In the genomic region with DNA sequence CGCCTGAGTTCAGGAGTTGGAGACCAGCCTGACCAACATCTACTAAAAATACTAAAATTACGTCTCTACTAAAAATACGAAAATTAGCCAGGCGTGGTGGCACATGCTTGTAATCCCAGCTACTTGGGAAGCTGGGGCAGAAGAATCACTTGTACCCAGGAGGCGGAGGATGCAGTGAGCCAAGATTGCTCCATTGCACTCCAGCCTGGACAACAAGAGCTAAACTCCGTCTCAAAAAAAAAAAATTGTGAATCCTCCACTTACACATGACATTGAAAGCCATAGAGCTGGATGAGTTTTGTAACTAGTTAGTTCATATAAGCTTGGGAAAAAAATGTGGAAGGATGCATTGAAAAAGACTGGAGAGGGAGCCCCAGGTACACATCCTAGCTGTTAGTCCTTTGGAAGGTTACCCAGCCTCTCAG, we compare ENCODE assay signal across 8 cellular contexts. TPM values are rescaled to one million over a fixed set of nuclear protein-coding genes. Genes with fewer than 3 reads are reported as not detected.
DNase-seq lines count a peak whose midpoint lies in the region; ATAC-seq, FAIRE-seq and TF ChIP-seq lines count a peak whose summit lies in the region.

No MANE protein-coding gene starts in this region.

- no peaks in the 10 kb centered on the region for H3K27me3 ChIP-seq in CD4-positive, alpha-beta memory T cell (ENCODE audit: insufficient read depth, low read length)
- H3K27me3 ChIP-seq in PC-3 (ENCODE audit: low read length) (no peaks in the 10 kb centered on the region), endothelial cell of umbilical vein (ENCODE audit: control insufficient read depth in 2 of 2, insufficient read depth in 2 of 2, low read length in 2 of 2) (peaks cover 4 to 6% of the 10 kb centered on the region in 2 experiments)

- CTCF ChIA-PET in CD4-positive, alpha-beta memory T cell (lab: Charles Lee; ENCODE audit: partially characterized antibody) = interaction anchor here (0.9 to 3.1 kb wide), 19 partner anchors 12 to 557 kb away, joined by 3 to 31 read pairs (median 5); partner anchors contain the start of genes CATSPERG, FAM98C, GGN and MRPS12
- CTCF ChIA-PET in PC-3 (lab: Charles Lee) = interaction anchor here (0.6 to 1.0 kb wide), 4 partner anchors 9 to 137 kb away, joined by 3 to 9 read pairs (median 5); partner anchors contain the start of genes GGN and SPRED3
- CTCF ChIA-PET in endothelial cell of umbilical vein (lab: Charles Lee) = interaction anchor here (0.6 to 1.8 kb wide), 19 partner anchors 11 to 557 kb away, joined by 3 to 20 read pairs (median 4); partner anchors contain the start of genes CATSPERG, FAM98C, GGN and MRPS12

- dilution Hi-C loops in endothelial cell of umbilical vein (cut with MboI; ENCODE audit: extremely low pct_ligation_motif_present, low sequenced_read_pairs) = no loop called here

- no peaks in the 10 kb centered on the region for H3K9me3 ChIP-seq in CD4-positive, alpha-beta memory T cell (ENCODE audit: control insufficient read depth in 1 of 2, low read length in 2 of 2)
- H3K9me3 ChIP-seq in PC-3 (ENCODE audit: low read length) (no peaks in the 10 kb centered on the region), endothelial cell of umbilical vein (replicated peaks; ENCODE audit: control insufficient read depth, insufficient read depth, low read length) (no peaks in the 10 kb centered on the region)

- H3K27ac Mint-ChIP-seq in CD4-positive, alpha-beta memory T cell = peak overlapping the region; percentile 90 to 99 (median 98)
- H3K27ac Mint-ChIP-seq in osteocyte (ENCODE audit: unreplicated experiment) = peak overlapping the region; percentile 96

- ATAC-seq in PC-3 (no peak), left colon (no peak), left lobe of liver (no peak)

- H2AFZ ChIP-seq in PC-3 (ENCODE audit: low read length) (peak overlapping the region; percentile 93), endothelial cell of umbilical vein (ENCODE audit: low read depth, low read length) (peak overlapping the region; percentile 98)

- H3K36me3 ChIP-seq in CD4-positive, alpha-beta memory T cell (ENCODE audit: insufficient read depth, low read length) = peaks cover 12% of the 10 kb centered on the region
- H3K36me3 ChIP-seq in PC-3 (ENCODE audit: low read depth, low read length) = peaks cover 2% of the 10 kb centered on the region; the same call in 1 of the 2 replicates
- peaks cover 0 to 9% of the 10 kb centered on the region in 2 experiments for H3K36me3 ChIP-seq in endothelial cell of umbilical vein (ENCODE audit: control insufficient read depth in 2 of 2, extremely low read depth in 1 of 2, insufficient read depth in 2 of 2, low read length in 2 of 2)

- H3K9me3 Mint-ChIP-seq in CD4-positive, alpha-beta memory T cell = no peaks in the 10 kb centered on the region
- no peaks in the 10 kb centered on the region for H3K9me3 Mint-ChIP-seq in osteocyte (ENCODE audit: unreplicated experiment)

- intact Hi-C loops in CD4-positive, alpha-beta memory T cell (cut with micrococcal nuclease) = loop anchor here (1.0 to 10.0 kb wide), 8 partner anchors 12 to 525 kb away; partner anchors contain the start of genes EIF3K, GGN, MAP4K1 and NFKBIB
- intact Hi-C loops in PC-3 (cut with micrococcal nuclease) (loop anchor here (1.0 kb wide), 1 partner anchor 39 kb away; the partner anchor contains the start of gene CATSPERG), endothelial cell of umbilical vein (cut with micrococcal nuclease) (loop anchor here (1.0 to 2.0 kb wide), 5 partner anchors 12 to 130 kb away; partner anchors contain the start of genes CATSPERG, FAM98C, GGN and SPRED3), left colon (cut with DNase I, micrococcal nuclease) (no loop called here)

- DNase-seq in CD4-positive, alpha-beta memory T cell = no peak
- DNase-seq in PC-3 = no peak
- DNase-seq in endothelial cell of umbilical vein (ENCODE audit: low read depth, low spot score) = no peak
- no peak for DNase-seq in osteocyte (ENCODE audit: extremely low spot score, unreplicated experiment)
- DNase-seq in left colon = no peak
- no peak for DNase-seq in iPS-NIHi7 (ENCODE audit: extremely low spot score)
- DNase-seq in NCI-H82 (lab: John Stamatoyannopoulos, UW) = no peak
- no peak for DNase-seq in left lobe of liver (ENCODE audit: low spot score)

- TF ChIP-seq CTCF in PC-3 (conservative IDR thresholded peaks at IDR 0.05; ENCODE audit: low read depth, low read length) (no peak), endothelial cell of umbilical vein (IDR thresholded peaks at IDR 0.05; ENCODE audit: extremely low read depth in 1 of 2, insufficient read depth in 1 of 2, low read depth in 1 of 2, low read length in 2 of 2) (no peak), osteocyte (IDR thresholded peaks at IDR 0.05) (no peak)

- no peak for FAIRE-seq in endothelial cell of umbilical vein (lab: Jason Lieb, UNC)

- peak overlapping the region; percentile 90 to 99 (median 98) for H3K4me3 Mint-ChIP-seq in CD4-positive, alpha-beta memory T cell
- H3K4me3 Mint-ChIP-seq in osteocyte (ENCODE audit: unreplicated experiment) = peak overlapping the region; percentile 100

- peaks cover 14 to 18% of the 10 kb centered on the region in 2 donors for H3K36me3 Mint-ChIP-seq in CD4-positive, alpha-beta memory T cell
- H3K36me3 Mint-ChIP-seq in osteocyte (ENCODE audit: unreplicated experiment) = no peaks in the 10 kb centered on the region

- H3K9ac ChIP-seq in PC-3 (ENCODE audit: low read length) = peak overlapping the region; percentile 56
- peak overlapping the region; percentile 59 for H3K9ac ChIP-seq in endothelial cell of umbilical vein (replicated peaks; ENCODE audit: extremely low read depth, insufficient read depth, low read length)

- no peaks in the 10 kb centered on the region for H3F3A ChIP-seq in PC-3 (ENCODE audit: low read length, unreplicated experiment)

- peaks cover 2% of the 10 kb centered on the region in 2 donors for H3K27me3 Mint-ChIP-seq in CD4-positive, alpha-beta memory T cell
- peaks cover 13% of the 10 kb centered on the region for H3K27me3 Mint-ChIP-seq in osteocyte (ENCODE audit: unreplicated experiment)

- peaks cover 30% of the 10 kb centered on the region for H3K4me1 ChIP-seq in CD4-positive, alpha-beta memory T cell (ENCODE audit: insufficient read depth, low read length)
- H3K4me1 ChIP-seq in PC-3 (ENCODE audit: insufficient read depth, low read length) (peaks cover 15% of the 10 kb centered on the region), endothelial cell of umbilical vein (ENCODE audit: control insufficient read depth, extremely low read depth, insufficient read depth, low read length) (peaks cover 14% of the 10 kb centered on the region)

- H3K4me2 ChIP-seq in PC-3 (ENCODE audit: low read length) (peak overlapping the region; percentile 90), endothelial cell of umbilical vein (ENCODE audit: insufficient read depth, low read length) (peak overlapping the region; percentile 86)

- peak overlapping the region; percentile 64 to 97 for H3K4me3 ChIP-seq in CD4-positive, alpha-beta memory T cell (ENCODE audit: low read length in 2 of 2)
- peak overlapping the region; percentile 84 for H3K4me3 ChIP-seq in PC-3 (ENCODE audit: low read length)
- H3K4me3 ChIP-seq in endothelial cell of umbilical vein (replicated peaks in 1 of 3; ENCODE audit: insufficient read depth in 1 of 3, low read depth in 1 of 3, low read length in 3 of 3) = peak overlapping the region; percentile 24 to 61 (median 46)

- BruUV-seq in PC-3 (replicated peaks; lab: Mats Ljungman, UMichigan) (TSS peak; percentile 86), endothelial cell of umbilical vein (replicated peaks; lab: Mats Ljungman, UMichigan) (TSS peak; percentile 69)

- peaks cover 14% of the 10 kb centered on the region; the same call in 1 of the 2 replicates for H4K20me1 ChIP-seq in PC-3 (ENCODE audit: low read length)
- H4K20me1 ChIP-seq in endothelial cell of umbilical vein (replicated peaks; ENCODE audit: control insufficient read depth, extremely low read depth, insufficient read depth, low read length) = no peaks in the 10 kb centered on the region

- H3K9me2 ChIP-seq in PC-3 (replicated peaks; ENCODE audit: low read length) = no peaks in the 10 kb centered on the region

- TF ChIP-seq POLR2A in endothelial cell of umbilical vein (IDR thresholded peaks at IDR 0.05; ENCODE audit: low read depth, low read length) = no peak

- peaks cover 16 to 30% (median 23%) of the 10 kb centered on the region in 4 donors for H3K4me1 Mint-ChIP-seq in CD4-positive, alpha-beta memory T cell
- H3K4me1 Mint-ChIP-seq in osteocyte (ENCODE audit: unreplicated experiment) = peaks cover 24% of the 10 kb centered on the region

- peak overlapping the region; percentile 94 for H3K27ac ChIP-seq in CD4-positive, alpha-beta memory T cell (ENCODE audit: low read depth, low read length)
- H3K27ac ChIP-seq in PC-3 (ENCODE audit: low read length) (0 out of 2 replicates have a peak overlapping the region, but pooled peaks have one; percentile 21), endothelial cell of umbilical vein (ENCODE audit: insufficient read depth, low read depth, low read length) (peak overlapping the region; percentile 54)

- no peaks in the 10 kb centered on the region for H3K9me1 ChIP-seq in endothelial cell of umbilical vein (replicated peaks; ENCODE audit: control insufficient read depth, extremely low read depth, insufficient read depth, low read length)

- H3K79me2 ChIP-seq in PC-3 (ENCODE audit: low read length) (peaks cover 33% of the 10 kb centered on the region), endothelial cell of umbilical vein (ENCODE audit: control insufficient read depth, insufficient read depth, low read length) (peaks cover 27% of the 10 kb centered on the region)

- POLR2A ChIA-PET in CD4-positive, alpha-beta memory T cell (lab: Charles Lee; ENCODE audit: partially characterized antibody) = interaction anchor here (0.8 to 5.7 kb wide), 23 partner anchors 11 to 1062 kb away, joined by 3 to 90 read pairs (median 6); partner anchors contain the start of genes ACTN4, CATSPERG, EIF3K and FAM98C
- POLR2A ChIA-PET in PC-3 (lab: Charles Lee; ENCODE audit: unreplicated experiment) = interaction anchor here (0.6 to 1.7 kb wide), 8 partner anchors 13 to 254 kb away, joined by 3 to 17 read pairs (median 4); partner anchors contain the start of genes FAM98C and GGN
- POLR2A ChIA-PET in endothelial cell of umbilical vein (lab: Charles Lee) = interaction anchor here (0.9 to 1.9 kb wide), 5 partner anchors 12 to 38 kb away, joined by 3 to 39 read pairs (median 9); partner anchors contain the start of genes CATSPERG, FAM98C, GGN and SPRED3

RNA-seq across cellular contexts. Expression of gene PSMD8, which starts 0.5 kb away (rescaled TPM):
- total RNA-seq in CD4-positive, alpha-beta memory T cell = 10 to 100 TPM; 89.6 to 90.6 TPM
- 100 to 1,000 TPM; 178 to 197 TPM for polyA plus RNA-seq in CD4-positive, alpha-beta memory T cell
- 290 and 367 TPM in 2 replicates for total RNA-seq in PC-3 (2014; rRNA removed)
- 203 and 215 TPM in 2 replicates for total RNA-seq in endothelial cell of umbilical vein
- polyA plus RNA-seq in endothelial cell of umbilical vein = 543 and 714 TPM in 2 replicates
- 460 and 462 TPM in 2 replicates for polyA plus RNA-seq in endothelial cell of umbilical vein (2011; cell fraction: cytosol; rRNA removed)
- 162 and 183 TPM in 2 replicates for polyA plus RNA-seq in endothelial cell of umbilical vein (2011; cell fraction: nucleus; rRNA removed)
- 245 and 272 TPM in 2 replicates for polyA plus RNA-seq in endothelial cell of umbilical vein (2012)
- polyA minus RNA-seq in endothelial cell of umbilical vein = 310 and 321 TPM in 2 replicates
- 81.4 TPM for polyA minus RNA-seq in endothelial cell of umbilical vein (2011; cell fraction: cytosol; rRNA and poly(A)+ RNA removed)
- 52.3 and 55.7 TPM in 2 replicates for polyA minus RNA-seq in endothelial cell of umbilical vein (2011; cell fraction: nucleus; rRNA and poly(A)+ RNA removed)
- total RNA-seq in osteocyte = 162 and 166 TPM in 2 replicates
- total RNA-seq in left colon = 100 to 1,000 TPM; 129 to 136 TPM
- 62.5 TPM for total RNA-seq in left lobe of liver

RNA-seq across cellular contexts. Expression of gene GGN, which starts 13.9 kb away (rescaled TPM):
- total RNA-seq in CD4-positive, alpha-beta memory T cell = under 1 TPM in 1 of 2 experiments, not detected in 1; 0.15 TPM
- polyA plus RNA-seq in CD4-positive, alpha-beta memory T cell = not detected
- total RNA-seq in PC-3 (2014; rRNA removed) (0.29 and 0.73 TPM in 2 replicates), endothelial cell of umbilical vein (0.88 and 1.5 TPM in 2 replicates), osteocyte (2.1 and 2.3 TPM in 2 replicates), left colon (under 1 TPM in 1 of 2 donors, not detected in 1; 0.37 TPM), left lobe of liver (not detected)
- 0.39 and 0.73 TPM in 2 replicates for polyA plus RNA-seq in endothelial cell of umbilical vein
- 0.17 and 0.25 TPM in 2 replicates for polyA plus RNA-seq in endothelial cell of umbilical vein (2011; cell fraction: cytosol; rRNA removed)
- 0.32 and 0.36 TPM in 2 replicates for polyA plus RNA-seq in endothelial cell of umbilical vein (2011; cell fraction: nucleus; rRNA removed)
- polyA plus RNA-seq in endothelial cell of umbilical vein (2012) = 1.8 and 1.9 TPM in 2 replicates
- polyA minus RNA-seq in endothelial cell of umbilical vein = not detected in 2 replicates
- polyA minus RNA-seq in endothelial cell of umbilical vein (2011; cell fraction: cytosol; rRNA and poly(A)+ RNA removed) = not detected
- 0.29 TPM in 1 of 2 replicates, not detected in the other for polyA minus RNA-seq in endothelial cell of umbilical vein (2011; cell fraction: nucleus; rRNA and poly(A)+ RNA removed)

RNA-seq across cellular contexts. Expression of gene SPRED3, which starts 14.6 kb away (rescaled TPM):
- 1 to 10 TPM; 3.0 to 3.8 TPM for total RNA-seq in CD4-positive, alpha-beta memory T cell
- under 1 TPM in 1 of 2 donors, not detected in 1; 0.07 TPM for polyA plus RNA-seq in CD4-positive, alpha-beta memory T cell
- total RNA-seq in PC-3 (2014; rRNA removed) (3.1 and 4.1 TPM in 2 replicates), endothelial cell of umbilical vein (13.5 and 15.7 TPM in 2 replicates), osteocyte (5.9 and 6.0 TPM in 2 replicates), left colon (1 to 10 TPM in 1 of 2 donors, under 1 TPM in 1; 0.28 to 1.6 TPM), left lobe of liver (0.30 TPM)
- 5.7 and 7.0 TPM in 2 replicates for polyA plus RNA-seq in endothelial cell of umbilical vein
- polyA plus RNA-seq in endothelial cell of umbilical vein (2011; cell fraction: cytosol; rRNA removed) = 5.0 and 6.1 TPM in 2 replicates
- 20.2 and 21.0 TPM in 2 replicates for polyA plus RNA-seq in endothelial cell of umbilical vein (2011; cell fraction: nucleus; rRNA removed)
- polyA plus RNA-seq in endothelial cell of umbilical vein (2012) = 13.2 and 15.7 TPM in 2 replicates
- polyA minus RNA-seq in endothelial cell of umbilical vein = 5.6 and 7.1 TPM in 2 replicates
- 0.20 TPM for polyA minus RNA-seq in endothelial cell of umbilical vein (2011; cell fraction: cytosol; rRNA and poly(A)+ RNA removed)
- polyA minus RNA-seq in endothelial cell of umbilical vein (2011; cell fraction: nucleus; rRNA and poly(A)+ RNA removed) = 11.7 and 12.0 TPM in 2 replicates

RNA-seq across cellular contexts. Expression of gene FAM98C, which starts 29.0 kb away (rescaled TPM):
- total RNA-seq in CD4-positive, alpha-beta memory T cell = 10 to 100 TPM; 53.1 to 53.8 TPM
- polyA plus RNA-seq in CD4-positive, alpha-beta memory T cell = 10 to 100 TPM; 18.2 to 22.2 TPM
- total RNA-seq in PC-3 (2014; rRNA removed) (23.5 and 53.6 TPM in 2 replicates), endothelial cell of umbilical vein (13.0 and 15.4 TPM in 2 replicates), osteocyte (19.4 and 22.7 TPM in 2 replicates), left colon (10 to 100 TPM; 33.2 to 37.4 TPM), left lobe of liver (8.7 TPM)
- polyA plus RNA-seq in endothelial cell of umbilical vein = 12.6 and 16.5 TPM in 2 replicates
- 6.0 and 11.0 TPM in 2 replicates for polyA plus RNA-seq in endothelial cell of umbilical vein (2011; cell fraction: cytosol; rRNA removed)
- 22.4 and 24.8 TPM in 2 replicates for polyA plus RNA-seq in endothelial cell of umbilical vein (2011; cell fraction: nucleus; rRNA removed)
- 10.0 and 11.3 TPM in 2 replicates for polyA plus RNA-seq in endothelial cell of umbilical vein (2012)
- 2.5 and 4.1 TPM in 2 replicates for polyA minus RNA-seq in endothelial cell of umbilical vein
- 5.7 TPM for polyA minus RNA-seq in endothelial cell of umbilical vein (2011; cell fraction: cytosol; rRNA and poly(A)+ RNA removed)
- 3.5 and 5.0 TPM in 2 replicates for polyA minus RNA-seq in endothelial cell of umbilical vein (2011; cell fraction: nucleus; rRNA and poly(A)+ RNA removed)

RNA-seq across cellular contexts. Expression of gene CATSPERG, which starts 38.3 kb away (rescaled TPM):
- total RNA-seq in CD4-positive, alpha-beta memory T cell = 10 to 100 TPM; 23.3 to 27.0 TPM
- polyA plus RNA-seq in CD4-positive, alpha-beta memory T cell = 1 to 10 TPM; 2.2 to 3.7 TPM
- total RNA-seq in PC-3 (2014; rRNA removed) (0.44 and 2.5 TPM in 2 replicates), endothelial cell of umbilical vein (2.2 and 4.2 TPM in 2 replicates), osteocyte (6.8 and 7.2 TPM in 2 replicates), left colon (1 to 10 TPM; 6.7 to 8.5 TPM), left lobe of liver (4.0 TPM)
- polyA plus RNA-seq in endothelial cell of umbilical vein = 0.77 and 0.81 TPM in 2 replicates
- 0.42 and 0.44 TPM in 2 replicates for polyA plus RNA-seq in endothelial cell of umbilical vein (2011; cell fraction: cytosol; rRNA removed)
- 2.0 and 2.3 TPM in 2 replicates for polyA plus RNA-seq in endothelial cell of umbilical vein (2011; cell fraction: nucleus; rRNA removed)
- 0.60 and 0.64 TPM in 2 replicates for polyA plus RNA-seq in endothelial cell of umbilical vein (2012)
- 2.7 and 3.5 TPM in 2 replicates for polyA minus RNA-seq in endothelial cell of umbilical vein
- not detected for polyA minus RNA-seq in endothelial cell of umbilical vein (2011; cell fraction: cytosol; rRNA and poly(A)+ RNA removed)
- 2.6 and 3.1 TPM in 2 replicates for polyA minus RNA-seq in endothelial cell of umbilical vein (2011; cell fraction: nucleus; rRNA and poly(A)+ RNA removed)

Comparison
In these comparisons a context has a peak if more than half of its experiments do, and no peak if none do; other contexts are left out.
1. H3K27ac ChIP-seq: peak in every context shown above with its lines; median percentile 94 in CD4-positive, alpha-beta memory T cell; 54 in endothelial cell of umbilical vein; 21 in PC-3.
2. intact Hi-C loops: an anchor here in CD4-positive, alpha-beta memory T cell (1.0 to 10.0 kb wide), PC-3 (1.0 kb wide) and endothelial cell of umbilical vein (1.0 to 2.0 kb wide); none called in left colon.